ENCODE assay signal across 1 cellular context in the genomic region with DNA sequence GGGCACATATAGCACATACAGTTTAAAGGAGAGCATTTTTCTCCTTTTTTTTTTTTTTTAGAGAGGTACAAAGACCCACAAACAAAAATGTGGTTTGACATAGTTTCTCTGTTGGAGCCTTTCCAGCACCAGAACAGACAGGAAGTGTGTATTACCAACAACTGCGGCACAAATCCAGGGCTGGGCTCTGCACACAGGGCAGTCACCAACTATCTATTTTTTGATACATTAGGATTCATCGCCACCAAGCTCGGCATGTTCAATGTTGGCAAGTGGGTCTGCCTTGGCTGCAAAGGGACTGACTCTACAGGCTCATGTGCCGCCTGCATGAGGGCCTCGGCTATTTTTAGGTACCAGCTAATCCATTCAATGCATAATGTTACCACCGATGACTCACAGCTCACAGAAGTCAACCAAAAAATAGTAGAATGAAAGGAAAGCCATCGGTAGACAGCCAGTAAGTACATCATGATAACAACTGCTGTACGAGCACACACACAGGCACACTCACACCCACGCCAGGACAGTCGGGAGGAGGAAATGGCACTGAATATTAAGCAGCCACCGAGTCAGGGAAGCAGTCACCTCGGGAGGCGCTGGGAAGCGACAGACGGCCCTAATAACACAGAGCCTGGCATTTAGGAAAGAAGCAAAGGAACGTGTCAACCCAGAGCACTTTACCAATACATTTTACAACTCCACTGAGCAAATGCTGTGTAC.
TF ChIP-seq lines count a peak whose summit lies in the region.

No MANE protein-coding gene starts in this region.

TF ChIP-seq in K562, 482 proteins besides CTCF, POLR2A, EP300 and RAD21 (continued from another document and continues in another):
- peak; percentile 38 for TF ChIP-seq NEUROD1 (IDR thresholded peaks at IDR 0.05; ENCODE audit: borderline replicate concordance, low read depth, low read length, partially characterized antibody)
- TF ChIP-seq ZNF668 (CRISPR knock-in tag; IDR thresholded peaks at IDR 0.05), result no peak
- TF ChIP-seq NFE2L1 (tag; IDR thresholded peaks at IDR 0.05; ENCODE audit: borderline replicate concordance, low read depth), result no peak
- TF ChIP-seq, protein P1, sequence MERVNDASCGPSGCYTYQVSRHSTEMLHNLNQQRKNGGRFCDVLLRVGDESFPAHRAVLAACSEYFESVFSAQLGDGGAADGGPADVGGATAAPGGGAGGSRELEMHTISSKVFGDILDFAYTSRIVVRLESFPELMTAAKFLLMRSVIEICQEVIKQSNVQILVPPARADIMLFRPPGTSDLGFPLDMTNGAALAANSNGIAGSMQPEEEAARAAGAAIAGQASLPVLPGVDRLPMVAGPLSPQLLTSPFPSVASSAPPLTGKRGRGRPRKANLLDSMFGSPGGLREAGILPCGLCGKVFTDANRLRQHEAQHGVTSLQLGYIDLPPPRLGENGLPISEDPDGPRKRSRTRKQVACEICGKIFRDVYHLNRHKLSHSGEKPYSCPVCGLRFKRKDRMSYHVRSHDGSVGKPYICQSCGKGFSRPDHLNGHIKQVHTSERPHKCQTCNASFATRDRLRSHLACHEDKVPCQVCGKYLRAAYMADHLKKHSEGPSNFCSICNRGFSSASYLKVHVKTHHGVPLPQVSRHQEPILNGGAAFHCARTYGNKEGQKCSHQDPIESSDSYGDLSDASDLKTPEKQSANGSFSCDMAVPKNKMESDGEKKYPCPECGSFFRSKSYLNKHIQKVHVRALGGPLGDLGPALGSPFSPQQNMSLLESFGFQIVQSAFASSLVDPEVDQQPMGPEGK (CRISPR knock-in tag; IDR thresholded peaks at IDR 0.05; ENCODE audit: borderline replicate concordance), result no peak
- TF ChIP-seq, protein P2, sequence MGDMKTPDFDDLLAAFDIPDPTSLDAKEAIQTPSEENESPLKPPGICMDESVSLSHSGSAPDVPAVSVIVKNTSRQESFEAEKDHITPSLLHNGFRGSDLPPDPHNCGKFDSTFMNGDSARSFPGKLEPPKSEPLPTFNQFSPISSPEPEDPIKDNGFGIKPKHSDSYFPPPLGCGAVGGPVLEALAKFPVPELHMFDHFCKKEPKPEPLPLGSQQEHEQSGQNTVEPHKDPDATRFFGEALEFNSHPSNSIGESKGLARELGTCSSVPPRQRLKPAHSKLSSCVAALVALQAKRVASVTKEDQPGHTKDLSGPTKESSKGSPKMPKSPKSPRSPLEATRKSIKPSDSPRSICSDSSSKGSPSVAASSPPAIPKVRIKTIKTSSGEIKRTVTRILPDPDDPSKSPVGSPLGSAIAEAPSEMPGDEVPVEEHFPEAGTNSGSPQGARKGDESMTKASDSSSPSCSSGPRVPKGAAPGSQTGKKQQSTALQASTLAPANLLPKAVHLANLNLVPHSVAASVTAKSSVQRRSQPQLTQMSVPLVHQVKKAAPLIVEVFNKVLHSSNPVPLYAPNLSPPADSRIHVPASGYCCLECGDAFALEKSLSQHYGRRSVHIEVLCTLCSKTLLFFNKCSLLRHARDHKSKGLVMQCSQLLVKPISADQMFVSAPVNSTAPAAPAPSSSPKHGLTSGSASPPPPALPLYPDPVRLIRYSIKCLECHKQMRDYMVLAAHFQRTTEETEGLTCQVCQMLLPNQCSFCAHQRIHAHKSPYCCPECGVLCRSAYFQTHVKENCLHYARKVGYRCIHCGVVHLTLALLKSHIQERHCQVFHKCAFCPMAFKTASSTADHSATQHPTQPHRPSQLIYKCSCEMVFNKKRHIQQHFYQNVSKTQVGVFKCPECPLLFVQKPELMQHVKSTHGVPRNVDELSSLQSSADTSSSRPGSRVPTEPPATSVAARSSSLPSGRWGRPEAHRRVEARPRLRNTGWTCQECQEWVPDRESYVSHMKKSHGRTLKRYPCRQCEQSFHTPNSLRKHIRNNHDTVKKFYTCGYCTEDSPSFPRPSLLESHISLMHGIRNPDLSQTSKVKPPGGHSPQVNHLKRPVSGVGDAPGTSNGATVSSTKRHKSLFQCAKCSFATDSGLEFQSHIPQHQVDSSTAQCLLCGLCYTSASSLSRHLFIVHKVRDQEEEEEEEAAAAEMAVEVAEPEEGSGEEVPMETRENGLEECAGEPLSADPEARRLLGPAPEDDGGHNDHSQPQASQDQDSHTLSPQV (IDR thresholded peaks at IDR 0.05), result peak; percentile 90
- TF ChIP-seq NFATC3 (IDR thresholded peaks at IDR 0.05), result no peak
- TF ChIP-seq TAF7 (tag; IDR thresholded peaks at IDR 0.05), result no peak
- no peak for TF ChIP-seq ZSCAN29 (IDR thresholded peaks at IDR 0.05)
- no peak for TF ChIP-seq BMI1 (IDR thresholded peaks at IDR 0.05; ENCODE audit: low read length)
- 0 out of 2 replicates have a peak, but pooled peaks have one; percentile 3 for TF ChIP-seq ELF4 (CRISPR knock-in tag; IDR thresholded peaks at IDR 0.05)
- TF ChIP-seq SRSF9 (IDR thresholded peaks at IDR 0.05; ENCODE audit: borderline replicate concordance, low read depth, low read length), result no peak
- TF ChIP-seq JUNB (CRISPR knock-in tag; conservative IDR thresholded peaks at IDR 0.05), result 0 out of 2 replicates have a peak, but pooled peaks have one; percentile 59
- 0 out of 2 replicates have a peak, but pooled peaks have one; percentile 43 for TF ChIP-seq DIDO1 (tag; IDR thresholded peaks at IDR 0.05; ENCODE audit: low read depth)
- no peak for TF ChIP-seq NR2C2 (CRISPR knock-in tag; IDR thresholded peaks at IDR 0.05)
- TF ChIP-seq NR2C2 (tag; IDR thresholded peaks at IDR 0.05), result peak; percentile 32; the same call in 1 of the 2 replicates
- TF ChIP-seq ZNF586 (CRISPR knock-in tag; conservative IDR thresholded peaks at IDR 0.05), result no peak
- no peak; the same call in 1 of the 2 replicates for TF ChIP-seq ZNF584 (CRISPR knock-in tag; IDR thresholded peaks at IDR 0.05; ENCODE audit: low read depth)
- TF ChIP-seq, protein P3, sequence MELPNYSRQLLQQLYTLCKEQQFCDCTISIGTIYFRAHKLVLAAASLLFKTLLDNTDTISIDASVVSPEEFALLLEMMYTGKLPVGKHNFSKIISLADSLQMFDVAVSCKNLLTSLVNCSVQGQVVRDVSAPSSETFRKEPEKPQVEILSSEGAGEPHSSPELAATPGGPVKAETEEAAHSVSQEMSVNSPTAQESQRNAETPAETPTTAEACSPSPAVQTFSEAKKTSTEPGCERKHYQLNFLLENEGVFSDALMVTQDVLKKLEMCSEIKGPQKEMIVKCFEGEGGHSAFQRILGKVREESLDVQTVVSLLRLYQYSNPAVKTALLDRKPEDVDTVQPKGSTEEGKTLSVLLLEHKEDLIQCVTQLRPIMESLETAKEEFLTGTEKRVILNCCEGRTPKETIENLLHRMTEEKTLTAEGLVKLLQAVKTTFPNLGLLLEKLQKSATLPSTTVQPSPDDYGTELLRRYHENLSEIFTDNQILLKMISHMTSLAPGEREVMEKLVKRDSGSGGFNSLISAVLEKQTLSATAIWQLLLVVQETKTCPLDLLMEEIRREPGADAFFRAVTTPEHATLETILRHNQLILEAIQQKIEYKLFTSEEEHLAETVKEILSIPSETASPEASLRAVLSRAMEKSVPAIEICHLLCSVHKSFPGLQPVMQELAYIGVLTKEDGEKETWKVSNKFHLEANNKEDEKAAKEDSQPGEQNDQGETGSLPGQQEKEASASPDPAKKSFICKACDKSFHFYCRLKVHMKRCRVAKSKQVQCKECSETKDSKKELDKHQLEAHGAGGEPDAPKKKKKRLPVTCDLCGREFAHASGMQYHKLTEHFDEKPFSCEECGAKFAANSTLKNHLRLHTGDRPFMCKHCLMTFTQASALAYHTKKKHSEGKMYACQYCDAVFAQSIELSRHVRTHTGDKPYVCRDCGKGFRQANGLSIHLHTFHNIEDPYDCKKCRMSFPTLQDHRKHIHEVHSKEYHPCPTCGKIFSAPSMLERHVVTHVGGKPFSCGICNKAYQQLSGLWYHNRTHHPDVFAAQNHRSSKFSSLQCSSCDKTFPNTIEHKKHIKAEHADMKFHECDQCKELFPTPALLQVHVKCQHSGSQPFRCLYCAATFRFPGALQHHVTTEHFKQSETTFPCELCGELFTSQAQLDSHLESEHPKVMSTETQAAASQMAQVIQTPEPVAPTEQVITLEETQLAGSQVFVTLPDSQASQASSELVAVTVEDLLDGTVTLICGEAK (IDR thresholded peaks at IDR 0.05), result no peak
- TF ChIP-seq, protein P3 (CRISPR knock-in tag; IDR thresholded peaks at IDR 0.05), result no peak
- no peak for TF ChIP-seq OTX1 (CRISPR knock-in tag; IDR thresholded peaks at IDR 0.05)
- no peak for TF ChIP-seq RB1 (IDR thresholded peaks at IDR 0.05; ENCODE audit: low read depth)
- TF ChIP-seq ZNF232 (CRISPR knock-in tag; IDR thresholded peaks at IDR 0.05), result no peak
- TF ChIP-seq ATF1 (CRISPR knock-in tag; IDR thresholded peaks at IDR 0.05), result no peak
- TF ChIP-seq ATF1 (tag; IDR thresholded peaks at IDR 0.05), result peak; percentile 50; the same call in 1 of the 2 replicates
- TF ChIP-seq, protein P4, sequence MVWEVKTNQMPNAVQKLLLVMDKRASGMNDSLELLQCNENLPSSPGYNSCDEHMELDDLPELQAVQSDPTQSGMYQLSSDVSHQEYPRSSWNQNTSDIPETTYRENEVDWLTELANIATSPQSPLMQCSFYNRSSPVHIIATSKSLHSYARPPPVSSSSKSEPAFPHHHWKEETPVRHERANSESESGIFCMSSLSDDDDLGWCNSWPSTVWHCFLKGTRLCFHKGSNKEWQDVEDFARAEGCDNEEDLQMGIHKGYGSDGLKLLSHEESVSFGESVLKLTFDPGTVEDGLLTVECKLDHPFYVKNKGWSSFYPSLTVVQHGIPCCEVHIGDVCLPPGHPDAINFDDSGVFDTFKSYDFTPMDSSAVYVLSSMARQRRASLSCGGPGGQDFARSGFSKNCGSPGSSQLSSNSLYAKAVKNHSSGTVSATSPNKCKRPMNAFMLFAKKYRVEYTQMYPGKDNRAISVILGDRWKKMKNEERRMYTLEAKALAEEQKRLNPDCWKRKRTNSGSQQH (CRISPR knock-in tag; IDR thresholded peaks at IDR 0.05), result no peak
- TF ChIP-seq, protein P5, sequence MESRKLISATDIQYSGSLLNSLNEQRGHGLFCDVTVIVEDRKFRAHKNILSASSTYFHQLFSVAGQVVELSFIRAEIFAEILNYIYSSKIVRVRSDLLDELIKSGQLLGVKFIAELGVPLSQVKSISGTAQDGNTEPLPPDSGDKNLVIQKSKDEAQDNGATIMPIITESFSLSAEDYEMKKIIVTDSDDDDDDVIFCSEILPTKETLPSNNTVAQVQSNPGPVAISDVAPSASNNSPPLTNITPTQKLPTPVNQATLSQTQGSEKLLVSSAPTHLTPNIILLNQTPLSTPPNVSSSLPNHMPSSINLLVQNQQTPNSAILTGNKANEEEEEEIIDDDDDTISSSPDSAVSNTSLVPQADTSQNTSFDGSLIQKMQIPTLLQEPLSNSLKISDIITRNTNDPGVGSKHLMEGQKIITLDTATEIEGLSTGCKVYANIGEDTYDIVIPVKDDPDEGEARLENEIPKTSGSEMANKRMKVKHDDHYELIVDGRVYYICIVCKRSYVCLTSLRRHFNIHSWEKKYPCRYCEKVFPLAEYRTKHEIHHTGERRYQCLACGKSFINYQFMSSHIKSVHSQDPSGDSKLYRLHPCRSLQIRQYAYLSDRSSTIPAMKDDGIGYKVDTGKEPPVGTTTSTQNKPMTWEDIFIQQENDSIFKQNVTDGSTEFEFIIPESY (CRISPR knock-in tag; IDR thresholded peaks at IDR 0.05), result no peak
- TF ChIP-seq TAL1 (IDR thresholded peaks at IDR 0.05), result no peak
- TF ChIP-seq, protein P6, sequence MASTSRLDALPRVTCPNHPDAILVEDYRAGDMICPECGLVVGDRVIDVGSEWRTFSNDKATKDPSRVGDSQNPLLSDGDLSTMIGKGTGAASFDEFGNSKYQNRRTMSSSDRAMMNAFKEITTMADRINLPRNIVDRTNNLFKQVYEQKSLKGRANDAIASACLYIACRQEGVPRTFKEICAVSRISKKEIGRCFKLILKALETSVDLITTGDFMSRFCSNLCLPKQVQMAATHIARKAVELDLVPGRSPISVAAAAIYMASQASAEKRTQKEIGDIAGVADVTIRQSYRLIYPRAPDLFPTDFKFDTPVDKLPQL (IDR thresholded peaks at IDR 0.05; ENCODE audit: extremely low read depth, insufficient read length), result no peak
- peak; percentile 27 for TF ChIP-seq MEIS2 (IDR thresholded peaks at IDR 0.05; ENCODE audit: partially characterized antibody)
- no peak for TF ChIP-seq ASH1L (IDR thresholded peaks at IDR 0.05; ENCODE audit: borderline replicate concordance, low read depth, partially characterized antibody)
- TF ChIP-seq, protein P7, sequence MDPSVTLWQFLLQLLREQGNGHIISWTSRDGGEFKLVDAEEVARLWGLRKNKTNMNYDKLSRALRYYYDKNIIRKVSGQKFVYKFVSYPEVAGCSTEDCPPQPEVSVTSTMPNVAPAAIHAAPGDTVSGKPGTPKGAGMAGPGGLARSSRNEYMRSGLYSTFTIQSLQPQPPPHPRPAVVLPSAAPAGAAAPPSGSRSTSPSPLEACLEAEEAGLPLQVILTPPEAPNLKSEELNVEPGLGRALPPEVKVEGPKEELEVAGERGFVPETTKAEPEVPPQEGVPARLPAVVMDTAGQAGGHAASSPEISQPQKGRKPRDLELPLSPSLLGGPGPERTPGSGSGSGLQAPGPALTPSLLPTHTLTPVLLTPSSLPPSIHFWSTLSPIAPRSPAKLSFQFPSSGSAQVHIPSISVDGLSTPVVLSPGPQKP (CRISPR knock-in tag; IDR thresholded peaks at IDR 0.05), result no peak
- TF ChIP-seq CSDE1 (IDR thresholded peaks at IDR 0.05), result no peak
- TF ChIP-seq, protein P8, sequence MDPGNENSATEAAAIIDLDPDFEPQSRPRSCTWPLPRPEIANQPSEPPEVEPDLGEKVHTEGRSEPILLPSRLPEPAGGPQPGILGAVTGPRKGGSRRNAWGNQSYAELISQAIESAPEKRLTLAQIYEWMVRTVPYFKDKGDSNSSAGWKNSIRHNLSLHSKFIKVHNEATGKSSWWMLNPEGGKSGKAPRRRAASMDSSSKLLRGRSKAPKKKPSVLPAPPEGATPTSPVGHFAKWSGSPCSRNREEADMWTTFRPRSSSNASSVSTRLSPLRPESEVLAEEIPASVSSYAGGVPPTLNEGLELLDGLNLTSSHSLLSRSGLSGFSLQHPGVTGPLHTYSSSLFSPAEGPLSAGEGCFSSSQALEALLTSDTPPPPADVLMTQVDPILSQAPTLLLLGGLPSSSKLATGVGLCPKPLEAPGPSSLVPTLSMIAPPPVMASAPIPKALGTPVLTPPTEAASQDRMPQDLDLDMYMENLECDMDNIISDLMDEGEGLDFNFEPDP (CRISPR knock-in tag; IDR thresholded peaks at IDR 0.05), result no peak
